2 cellular contexts compared by ENCODE assay signal in genomic region chr2:219968685-219969345, GRCh38.
TF ChIP-seq lines count a peak whose summit lies in the region.

No MANE protein-coding gene starts in this region.

TF ChIP-seq in SK-N-SH treated with all-trans-retinoic acid at 6 μM for 48 hours, 23 proteins besides CTCF, POLR2A, EP300 and RAD21 (continued from another document):
- TF ChIP-seq, protein P1, sequence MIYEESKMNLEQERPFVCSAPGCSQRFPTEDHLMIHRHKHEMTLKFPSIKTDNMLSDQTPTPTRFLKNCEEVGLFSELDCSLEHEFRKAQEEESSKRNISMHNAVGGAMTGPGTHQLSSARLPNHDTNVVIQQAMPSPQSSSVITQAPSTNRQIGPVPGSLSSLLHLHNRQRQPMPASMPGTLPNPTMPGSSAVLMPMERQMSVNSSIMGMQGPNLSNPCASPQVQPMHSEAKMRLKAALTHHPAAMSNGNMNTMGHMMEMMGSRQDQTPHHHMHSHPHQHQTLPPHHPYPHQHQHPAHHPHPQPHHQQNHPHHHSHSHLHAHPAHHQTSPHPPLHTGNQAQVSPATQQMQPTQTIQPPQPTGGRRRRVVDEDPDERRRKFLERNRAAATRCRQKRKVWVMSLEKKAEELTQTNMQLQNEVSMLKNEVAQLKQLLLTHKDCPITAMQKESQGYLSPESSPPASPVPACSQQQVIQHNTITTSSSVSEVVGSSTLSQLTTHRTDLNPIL (CRISPR knock-in tag; IDR thresholded peaks at IDR 0.05; ENCODE audit: low read depth): no peak
- TF ChIP-seq ESRRG (CRISPR knock-in tag; IDR thresholded peaks at IDR 0.05) (no peak), ZFP30 (CRISPR knock-in tag; IDR thresholded peaks at IDR 0.05) (no peak), TCF4 (CRISPR knock-in tag; IDR thresholded peaks at IDR 0.05; ENCODE audit: borderline replicate concordance) (no peak), SNAI2 (CRISPR knock-in tag; IDR thresholded peaks at IDR 0.05) (no peak), GLIS3 (CRISPR knock-in tag; IDR thresholded peaks at IDR 0.05) (no peak)
- TF ChIP-seq, protein P2, sequence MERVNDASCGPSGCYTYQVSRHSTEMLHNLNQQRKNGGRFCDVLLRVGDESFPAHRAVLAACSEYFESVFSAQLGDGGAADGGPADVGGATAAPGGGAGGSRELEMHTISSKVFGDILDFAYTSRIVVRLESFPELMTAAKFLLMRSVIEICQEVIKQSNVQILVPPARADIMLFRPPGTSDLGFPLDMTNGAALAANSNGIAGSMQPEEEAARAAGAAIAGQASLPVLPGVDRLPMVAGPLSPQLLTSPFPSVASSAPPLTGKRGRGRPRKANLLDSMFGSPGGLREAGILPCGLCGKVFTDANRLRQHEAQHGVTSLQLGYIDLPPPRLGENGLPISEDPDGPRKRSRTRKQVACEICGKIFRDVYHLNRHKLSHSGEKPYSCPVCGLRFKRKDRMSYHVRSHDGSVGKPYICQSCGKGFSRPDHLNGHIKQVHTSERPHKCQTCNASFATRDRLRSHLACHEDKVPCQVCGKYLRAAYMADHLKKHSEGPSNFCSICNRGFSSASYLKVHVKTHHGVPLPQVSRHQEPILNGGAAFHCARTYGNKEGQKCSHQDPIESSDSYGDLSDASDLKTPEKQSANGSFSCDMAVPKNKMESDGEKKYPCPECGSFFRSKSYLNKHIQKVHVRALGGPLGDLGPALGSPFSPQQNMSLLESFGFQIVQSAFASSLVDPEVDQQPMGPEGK (CRISPR knock-in tag; IDR thresholded peaks at IDR 0.05; ENCODE audit: borderline replicate concordance): no peak

TF ChIP-seq in SK-N-SH, 30 proteins besides CTCF, POLR2A, EP300 and RAD21 (continued from another document):
- TF ChIP-seq ZBTB33 (IDR thresholded peaks at IDR 0.05; ENCODE audit: borderline replicate concordance, low read depth) (no peak), FOXJ3 (CRISPR knock-in tag; IDR thresholded peaks at IDR 0.05) (no peak), POLR2AphosphoS5 (IDR thresholded peaks at IDR 0.05; ENCODE audit: low read depth, low read length) (no peak), SMC3 (IDR thresholded peaks at IDR 0.05; ENCODE audit: low read depth, low read length) (no peak), TAF1 (IDR thresholded peaks at IDR 0.05; ENCODE audit: borderline replicate concordance, low read depth, low read length) (no peak), GATA2 (CRISPR knock-in tag; IDR thresholded peaks at IDR 0.05) (no peak), RFX5 (IDR thresholded peaks at IDR 0.05; ENCODE audit: low read length) (no peak), USF1 (IDR thresholded peaks at IDR 0.05; ENCODE audit: borderline replicate concordance, low read depth) (no peak)
- TF ChIP-seq, protein P3, sequence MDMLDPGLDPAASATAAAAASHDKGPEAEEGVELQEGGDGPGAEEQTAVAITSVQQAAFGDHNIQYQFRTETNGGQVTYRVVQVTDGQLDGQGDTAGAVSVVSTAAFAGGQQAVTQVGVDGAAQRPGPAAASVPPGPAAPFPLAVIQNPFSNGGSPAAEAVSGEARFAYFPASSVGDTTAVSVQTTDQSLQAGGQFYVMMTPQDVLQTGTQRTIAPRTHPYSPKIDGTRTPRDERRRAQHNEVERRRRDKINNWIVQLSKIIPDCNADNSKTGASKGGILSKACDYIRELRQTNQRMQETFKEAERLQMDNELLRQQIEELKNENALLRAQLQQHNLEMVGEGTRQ (IDR thresholded peaks at IDR 0.05; ENCODE audit: borderline replicate concordance, low read depth, low read length): no peak
